Comparison of ENCODE assay signal across 14 cellular contexts in genomic region chr1:15344800-15345710, GRCh38.
DNase-seq lines count a peak whose midpoint lies in the region; FAIRE-seq and TF ChIP-seq lines count a peak whose summit lies in the region.
"Had no signal": no experiment of that assay in that cellular context is flagged by ENCODE, and none has a peak within 500 bp of the region (broad histone marks: within the 10 kb centered on the region; RNA-seq: fewer than 3 reads in every experiment).

No MANE protein-coding gene starts in this region.

- H3K4me3 Mint-ChIP-seq in astrocyte (ENCODE audit: unreplicated experiment): no peak overlapping the region

- peaks cover 6% of the 10 kb centered on the region for H3K36me3 Mint-ChIP-seq in astrocyte (ENCODE audit: low read depth, unreplicated experiment)

- H3K27me3 ChIP-seq in astrocyte (ENCODE audit: insufficient read depth, low read length) (no peaks in the 10 kb centered on the region), muscle layer of colon (ENCODE audit: control insufficient read depth in 1 of 2, insufficient read depth in 2 of 2, low read length in 2 of 2) (no peaks in the 10 kb centered on the region)

- H3K36me3 ChIP-seq in astrocyte (ENCODE audit: insufficient read depth, low read length) (no peaks in the 10 kb centered on the region), muscle layer of colon (ENCODE audit: insufficient read depth, low read length) (no peaks in the 10 kb centered on the region)
- H3K36me3 ChIP-seq: left lung had no signal

- H3K9me3 ChIP-seq in astrocyte (ENCODE audit: insufficient read depth, low read depth, low read length): no peaks in the 10 kb centered on the region
- no peaks in the 10 kb centered on the region for H3K9me3 ChIP-seq in muscle layer of colon (ENCODE audit: low read length)
- H3K9me3 ChIP-seq: left lung had no signal

- peaks cover 8% of the 10 kb centered on the region for H3K9me3 Mint-ChIP-seq in astrocyte (ENCODE audit: unreplicated experiment)

- H3K4me2 ChIP-seq in astrocyte (ENCODE audit: low read length): no peak overlapping the region
- H3K4me2 ChIP-seq: KMS-11 had no signal

- DNase-seq in NCI-H1092 treated with DMSO at 0.1 percent for 48 hours (lab: John Stamatoyannopoulos, UW) (peak; percentile 26), NCI-H1092 (lab: John Stamatoyannopoulos, UW) (no peak), NB4 (ENCODE audit: low read depth) (peak; percentile 83), astrocyte (ENCODE audit: low read depth) (no peak), SK-N-DZ (ENCODE audit: low spot score) (no peak), RKO (ENCODE audit: low spot score) (no peak), GM19239 (ENCODE audit: insufficient read length, low spot score) (no peak)
- DNase-seq: Calu3, NCI-H2081 treated with DMSO at 0.1 percent for 48 hours had no signal

- peaks cover 18% of the 10 kb centered on the region for H3K27me3 Mint-ChIP-seq in astrocyte (ENCODE audit: low read depth, unreplicated experiment)

- no peak overlapping the region for H2AFZ ChIP-seq in astrocyte (ENCODE audit: low read depth, low read length)

- peak overlapping the region; percentile 9 for H3K27ac Mint-ChIP-seq in astrocyte (ENCODE audit: unreplicated experiment)

- H3K9ac ChIP-seq in astrocyte (ENCODE audit: low read length) (no peak overlapping the region), muscle layer of colon (ENCODE audit: low read length) (no peak overlapping the region)
- H3K9ac ChIP-seq: KMS-11 had no signal

- H3K27ac ChIP-seq in astrocyte (ENCODE audit: low read depth, low read length): no peak overlapping the region
- peak overlapping the region; percentile 35 for H3K27ac ChIP-seq in muscle layer of colon (ENCODE audit: low read depth, low read length)
- H3K27ac ChIP-seq: KMS-11 had no signal

- peaks cover 15% of the 10 kb centered on the region for H3K4me1 Mint-ChIP-seq in astrocyte (ENCODE audit: low read depth, unreplicated experiment)

- TF ChIP-seq CTCF in NB4 (IDR thresholded peaks at IDR 0.05; ENCODE audit: low read depth, low read length): no peak
- no peak for TF ChIP-seq CTCF in astrocyte (IDR thresholded peaks at IDR 0.05; ENCODE audit: insufficient read depth, low read depth, low read length)

- TF ChIP-seq POLR2A in NB4 (IDR thresholded peaks at IDR 0.05; ENCODE audit: extremely low read depth, insufficient read length): no peak

- H3K4me3 ChIP-seq in NB4 (ENCODE audit: low read depth, low read length) (peak overlapping the region; percentile 60), astrocyte (ENCODE audit: insufficient read depth, low read depth, low read length) (no peak overlapping the region), muscle layer of colon (ENCODE audit: low read depth in 1 of 2, low read length in 2 of 2) (no peak overlapping the region)
- H3K4me3 ChIP-seq: left lung had no signal

- H3K79me2 ChIP-seq in astrocyte (ENCODE audit: insufficient read depth, low read length): no peaks in the 10 kb centered on the region

- H4K20me1 ChIP-seq in astrocyte (ENCODE audit: insufficient read depth, low read length): no peaks in the 10 kb centered on the region

- H3K4me1 ChIP-seq in astrocyte (ENCODE audit: insufficient read depth, low read length) (peaks cover 11% of the 10 kb centered on the region), muscle layer of colon (ENCODE audit: insufficient read depth, low read length) (peaks cover 32% of the 10 kb centered on the region)

- no peak for FAIRE-seq in astrocyte (lab: Jason Lieb, UNC)
- FAIRE-seq in GM19239 (lab: Jason Lieb, UNC): no peak
- FAIRE-seq: A204.1, TTC549 had no signal

Comparison
In these comparisons a context has a peak if more than half of its experiments do, and no peak if none do; other contexts are left out.
1. DNase-seq: peak in NCI-H1092 treated with DMSO at 0.1 percent for 48 hours (single experiment) and NB4 (single experiment); none in NCI-H1092 (single experiment), astrocyte (single experiment), SK-N-DZ (single experiment), RKO (single experiment) and GM19239 (single experiment).